In the genomic region with DNA sequence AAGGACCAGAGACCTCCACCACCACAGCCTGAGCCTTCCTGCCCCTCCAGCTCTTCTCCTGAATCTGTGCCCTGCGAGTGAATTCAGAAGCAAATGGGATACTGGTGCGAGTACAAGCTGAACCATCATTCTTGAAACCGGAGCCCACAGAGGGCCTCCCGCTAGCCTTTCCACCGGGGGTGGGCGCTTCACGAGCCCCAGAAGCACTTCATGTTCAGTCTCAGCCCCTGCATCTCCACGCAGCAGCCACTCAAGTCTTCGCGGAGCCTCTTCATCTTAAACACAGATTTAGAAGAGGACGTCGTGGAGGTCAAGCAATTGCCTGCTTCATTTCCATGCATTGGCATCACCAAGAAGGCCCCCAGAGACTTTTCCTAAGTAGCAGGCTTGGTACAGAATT, we compare ENCODE assay signal across 21 cellular contexts. TPM values are rescaled to one million over a fixed set of nuclear protein-coding genes. Genes with fewer than 3 reads are reported as not detected.
DNase-seq lines count a peak whose midpoint lies in the region; ATAC-seq and TF ChIP-seq lines count a peak whose summit lies in the region.
"Had no signal": no experiment of that assay in that cellular context is flagged by ENCODE, and none has a peak within 500 bp of the region (broad histone marks: within the 10 kb centered on the region; RNA-seq: fewer than 3 reads in every experiment).

No MANE protein-coding gene starts in this region.

- H3K27ac ChIP-seq in H9 (ENCODE audit: insufficient read length, low read depth, low read length) (no peak overlapping the region), RWPE2 (ENCODE audit: poor library complexity, severe bottlenecking) (no peak overlapping the region), lower lobe of right lung (no peak overlapping the region), stomach (no peak overlapping the region), OCI-LY7 (ENCODE audit: low read depth, low read length, poor library complexity, severe bottlenecking) (no peak overlapping the region)
- H3K27ac ChIP-seq: BLaER1, SJSA1 had no signal

- H2BK15ac ChIP-seq in H9 (ENCODE audit: low read depth, low read length) = no peak overlapping the region

- H3K9ac ChIP-seq in H9 (ENCODE audit: extremely low read depth, insufficient read length, low read length) = no peak overlapping the region
- H3K9ac ChIP-seq: BLaER1 had no signal

- DNase-seq in H9 = peak; percentile 3
- DNase-seq in RWPE2 (ENCODE audit: low spot score) = peak; percentile 24
- peak; percentile 23 for DNase-seq in lower lobe of right lung
- DNase-seq in stomach = peak; percentile 23
- DNase-seq in dermis blood vessel endothelial cell = no peak
- no peak for DNase-seq in UCSD-AML1 (lab: John Stamatoyannopoulos, UW; ENCODE audit: unreplicated experiment)
- no peak for DNase-seq in OCI-LY7 (ENCODE audit: low spot score)
- DNase-seq: COR-L47, DMS79, HCEC 1CT, NCI-H1105, NCI-H2029 treated with DMSO at 0.1 percent for 48 hours, NCI-H226, NCI-H510A treated with DMSO at 0.1 percent for 48 hours, NCI-H774 had no signal

- no peak overlapping the region for H3K14ac ChIP-seq in H9 (ENCODE audit: insufficient read depth, low read length)

- no peaks in the 10 kb centered on the region for H3K9me2 ChIP-seq in OCI-LY7 (ENCODE audit: insufficient read depth, low read length)

- no peak overlapping the region for H4K8ac ChIP-seq in H9 (replicated peaks; ENCODE audit: insufficient read length, low read depth, low read length)

- H3K4me1 ChIP-seq in H9 (ENCODE audit: insufficient read depth, low read length) = no peaks in the 10 kb centered on the region
- H3K4me1 ChIP-seq in RWPE2 (ENCODE audit: insufficient read depth, poor library complexity, severe bottlenecking) = no peaks in the 10 kb centered on the region
- H3K4me1 ChIP-seq in lower lobe of right lung = no peaks in the 10 kb centered on the region
- H3K4me1 ChIP-seq in stomach = no peaks in the 10 kb centered on the region
- H3K4me1 ChIP-seq in OCI-LY7 (ENCODE audit: insufficient read depth, low read length, poor library complexity, severe bottlenecking) = no peaks in the 10 kb centered on the region
- H3K4me1 ChIP-seq: SJSA1 had no signal

- H2BK20ac ChIP-seq in H9 (ENCODE audit: low read depth, low read length, poor library complexity, severe bottlenecking) = no peak overlapping the region

- TF ChIP-seq POLR2A in stomach (IDR thresholded peaks at IDR 0.05) = no peak

- no peak overlapping the region for H3K4me3 ChIP-seq in RWPE2 (ENCODE audit: severe bottlenecking)
- no peak overlapping the region for H3K4me3 ChIP-seq in lower lobe of right lung
- no peak overlapping the region for H3K4me3 ChIP-seq in stomach
- no peak overlapping the region for H3K4me3 ChIP-seq in OCI-LY7 (ENCODE audit: low read depth, low read length, poor library complexity, severe bottlenecking)
- H3K4me3 ChIP-seq: BLaER1, GM23338, SJSA1 had no signal

- no peak overlapping the region for H4K5ac ChIP-seq in H9 (ENCODE audit: insufficient read length, low read depth, low read length)

- WGBS in H9 (ENCODE audit: extremely low coverage, insufficient read length, low lambda C conversion rate) = no CpG with 5 or more reads among the region's 12 CpGs
- 66 to 82% (median 77%) methylated on average over 10 to 12 of the region's 12 CpGs for WGBS in stomach, 5 donors

- no peak overlapping the region for H3K27ac Mint-ChIP-seq in H9
- H3K27ac Mint-ChIP-seq: CD4-positive, alpha-beta T cell; GM23338; IgD-negative memory B cell had no signal

- H3K36me3 ChIP-seq in RWPE2 (ENCODE audit: low read depth) (no peaks in the 10 kb centered on the region), lower lobe of right lung (no peaks in the 10 kb centered on the region), stomach (no peaks in the 10 kb centered on the region), OCI-LY7 (ENCODE audit: insufficient read depth, low read length) (no peaks in the 10 kb centered on the region)
- H3K36me3 ChIP-seq: BLaER1, SJSA1 had no signal

- TF ChIP-seq EP300 in stomach (IDR thresholded peaks at IDR 0.05) = no peak

- H2BK12ac ChIP-seq in H9 (ENCODE audit: insufficient read length, low read depth, low read length) = no peak overlapping the region

- BruUV-seq in OCI-LY7 (replicated peaks; lab: Mats Ljungman, UMichigan) = no TSS peak

- H3K9me3 ChIP-seq in H9 (ENCODE audit: control insufficient read depth, low read depth, low read length) (peaks cover 3% of the 10 kb centered on the region), RWPE2 (ENCODE audit: severe bottlenecking) (peaks cover 3% of the 10 kb centered on the region), lower lobe of right lung (peaks cover 5% of the 10 kb centered on the region), stomach (peaks cover 0 to 19% (median 13%) of the 10 kb centered on the region in 4 donors), OCI-LY7 (ENCODE audit: low read length) (no peaks in the 10 kb centered on the region)

- H3K27me3 ChIP-seq in H9 (ENCODE audit: insufficient read depth, low read length) = no peaks in the 10 kb centered on the region
- peaks cover 42% of the 10 kb centered on the region for H3K27me3 ChIP-seq in RWPE2 (ENCODE audit: insufficient read depth, poor library complexity, severe bottlenecking)
- H3K27me3 ChIP-seq in lower lobe of right lung (ENCODE audit: low read depth) = peaks cover 6% of the 10 kb centered on the region
- peaks cover 0 to 71% (median 8%) of the 10 kb centered on the region in 3 donors for H3K27me3 ChIP-seq in stomach
- H3K27me3 ChIP-seq: BLaER1 had no signal

- no peaks in the 10 kb centered on the region for H3K79me1 ChIP-seq in H9 (ENCODE audit: insufficient read depth, low read depth, low read length, poor library complexity, severe bottlenecking)

- H3K18ac ChIP-seq in H9 (ENCODE audit: insufficient read length, low read depth, low read length) = no peak overlapping the region

- no peak overlapping the region for H2AK5ac ChIP-seq in H9 (ENCODE audit: insufficient read length, low read length)

- H2AFZ ChIP-seq in H9 (ENCODE audit: low read length) (no peak overlapping the region), OCI-LY7 (ENCODE audit: low read length) (no peak overlapping the region)
- H2AFZ ChIP-seq: GM23338 had no signal

- peaks cover 24 to 36% of the 10 kb centered on the region in 2 experiments for H3K9me3 Mint-ChIP-seq in H9

- no peak overlapping the region for H2BK5ac ChIP-seq in H9 (ENCODE audit: insufficient read length, low read length)

- intact Hi-C loops in lower lobe of right lung (cut with DNase I) = no loop called here
- intact Hi-C loops in stomach (cut with DNase I; ENCODE audit: low total_unique reads) = no loop called here
- intact Hi-C loops in OCI-LY7 (cut with micrococcal nuclease; ENCODE audit: unreplicated experiment) = no loop called here

- H3T11ph ChIP-seq in H9 (ENCODE audit: low read length) = no peak overlapping the region

- H3K56ac ChIP-seq in H9 (ENCODE audit: insufficient read length, low read depth, low read length) = no peak overlapping the region

- no peak for TF ChIP-seq CTCF in H9 (conservative IDR thresholded peaks at IDR 0.05)
- TF ChIP-seq CTCF in RWPE2 (IDR thresholded peaks at IDR 0.05; ENCODE audit: poor library complexity, severe bottlenecking) = no peak
- TF ChIP-seq CTCF in lower lobe of right lung (IDR thresholded peaks at IDR 0.05) = no peak
- TF ChIP-seq CTCF in stomach (IDR thresholded peaks at IDR 0.05) = no peak
- TF ChIP-seq CTCF in OCI-LY7 (conservative IDR thresholded peaks at IDR 0.05; ENCODE audit: low read length) = no peak

- H3K23me2 ChIP-seq in H9 (ENCODE audit: insufficient read length, low read depth, low read length, poor library complexity, severe bottlenecking) = no peaks in the 10 kb centered on the region

- no peak overlapping the region for H3K4me3 Mint-ChIP-seq in H9
- H3K4me3 Mint-ChIP-seq: CD4-positive, alpha-beta T cell; GM23338; IgD-negative memory B cell had no signal

- no peak overlapping the region for H3K23ac ChIP-seq in H9 (ENCODE audit: insufficient read length, low read depth, low read length)

- H3K4ac ChIP-seq in H9 (ENCODE audit: low read depth, low read length) = no peak overlapping the region

- peaks cover 5 to 21% (median 8%) of the 10 kb centered on the region in 3 experiments for H3K36me3 Mint-ChIP-seq in H9 (ENCODE audit: insufficient read depth in 1 of 3, low read depth in 3 of 3)
- H3K36me3 Mint-ChIP-seq: IgD-negative memory B cell had no signal

- CTCF ChIA-PET in OCI-LY7 (lab: Charles Lee; ENCODE audit: unreplicated experiment) = no interaction called here

- ATAC-seq in RWPE2 (ENCODE audit: low read depth) (no peak), lower lobe of right lung (no peak)
- ATAC-seq: GM23338, Right ventricle myocardium inferior had no signal

- H3K4me2 ChIP-seq in H9 (ENCODE audit: insufficient read depth, insufficient read length, low read length) (no peak overlapping the region), OCI-LY7 (ENCODE audit: low read length) (no peak overlapping the region)
- H3K4me2 ChIP-seq: BLaER1, GM23338 had no signal

- no peak overlapping the region for H2BK120ac ChIP-seq in H9 (ENCODE audit: low read depth, low read length, poor library complexity, severe bottlenecking)

- H3K27me3 Mint-ChIP-seq in H9 (ENCODE audit: low read depth) = peaks cover 45% of the 10 kb centered on the region
- H3K27me3 Mint-ChIP-seq: IgD-negative memory B cell had no signal

- H3K79me2 ChIP-seq in H9 (ENCODE audit: insufficient read depth, low read length) (no peaks in the 10 kb centered on the region), OCI-LY7 (ENCODE audit: insufficient read depth, low read depth, low read length) (no peaks in the 10 kb centered on the region)

- H3K4me1 Mint-ChIP-seq in H9 = no peaks in the 10 kb centered on the region
- H3K4me1 Mint-ChIP-seq: GM23338, IgD-negative memory B cell had no signal

- H4K91ac ChIP-seq in H9 (ENCODE audit: insufficient read length, low read depth, low read length) = no peak overlapping the region

- H4K20me1 ChIP-seq in H9 (ENCODE audit: control insufficient read depth, insufficient read depth, insufficient read length) = no peaks in the 10 kb centered on the region
- no peaks in the 10 kb centered on the region for H4K20me1 ChIP-seq in OCI-LY7 (ENCODE audit: insufficient read depth, low read length)
- H4K20me1 ChIP-seq: BLaER1 had no signal

- POLR2A ChIA-PET in OCI-LY7 (lab: Charles Lee) = no interaction called here

RNA-seq across cellular contexts. Expression of gene OLFM1, which starts 26.0 kb away (rescaled TPM):
- total RNA-seq in H9 (2021) = 34.1 and 36.8 TPM in 2 replicates
- 24.1 TPM for total RNA-seq in lower lobe of right lung
- total RNA-seq in stomach = 10 to 100 TPM in 2 of 5 donors, 1 to 10 TPM in 1, under 1 TPM in 1, not detected in 1; 0.29 to 58.3 (median 8.1) TPM
- polyA plus RNA-seq in stomach = 10 to 100 TPM in 2 of 3 donors, 1 to 10 TPM in 1; 4.4 to 10.8 (median 10.5) TPM
- total RNA-seq in dermis blood vessel endothelial cell = 6.5 and 17.2 TPM in 2 replicates
- total RNA-seq in OCI-LY7 (2014; rRNA removed; shearing (Covaris generic)) = not detected in 2 replicates
- total RNA-seq in OCI-LY7 (2022) = not detected in 2 replicates
- total RNA-seq: CD4-positive, alpha-beta T cell had no signal

Comparison
In these comparisons a context has a peak if more than half of its experiments do, and no peak if none do; other contexts are left out.
1. DNase-seq: peak in H9 (single experiment), RWPE2 (single experiment), lower lobe of right lung (single experiment) and stomach (single experiment); none in dermis blood vessel endothelial cell (single experiment), UCSD-AML1 (single experiment) and OCI-LY7 (single experiment).